ENCODE assay signal across 8 cellular contexts in genomic region chr21:33479679-33480480, GRCh38. TPM values are rescaled to one million over a fixed set of nuclear protein-coding genes. Genes with fewer than 3 reads are reported as not detected.
DNase-seq lines count a peak whose midpoint lies in the region; ATAC-seq and TF ChIP-seq lines count a peak whose summit lies in the region.

TMEM50B (minus strand) TSS chr21:33479974; CDS start chr21:33468885, 11,089 bp downstream.

- H3K27me3 Mint-ChIP-seq in activated T-cell treated with anti-CD3 and anti-CD28 coated beads, Interleukin-2, amount 50 U/mL, for 4 hours (ENCODE audit: low read depth) = no peaks in the 10 kb centered on the region

- peak within 1 kb of the TSS; percentile 90 for H3K4me3 Mint-ChIP-seq in activated T-cell treated with anti-CD3 and anti-CD28 coated beads, Interleukin-2, amount 50 U/mL, for 4 hours

- H3K36me3 Mint-ChIP-seq in activated T-cell treated with anti-CD3 and anti-CD28 coated beads, Interleukin-2, amount 50 U/mL, for 4 hours (ENCODE audit: insufficient read depth) = no peaks in the 10 kb centered on the region

- ATAC-seq in GM21723 (IDR thresholded peaks at IDR 0.05; ENCODE audit: unreplicated experiment) (peak; percentile 90), esophagus mucosa (peak; percentile 99)
- ATAC-seq in activated T-cell treated with anti-CD3 and anti-CD28 coated beads, Interleukin-2, amount 50 U/mL, for 4 hours = peak; percentile 95 to 96

- H3K4me1 Mint-ChIP-seq in activated T-cell treated with anti-CD3 and anti-CD28 coated beads, Interleukin-2, amount 50 U/mL, for 4 hours (ENCODE audit: low read depth) = peaks cover 15% of the 10 kb centered on the region

- DNase-seq in DMS79 (lab: John Stamatoyannopoulos, UW) = peak; percentile 86
- peak; percentile 88 for DNase-seq in KG1 (lab: John Stamatoyannopoulos, UW)
- peak; percentile 94 for DNase-seq in activated T-cell treated with anti-CD3 and anti-CD28 coated beads, Interleukin-2, amount 50 U/mL, for 4 hours
- DNase-seq in myocyte (ENCODE audit: low read depth) = peak; percentile 96
- peak; percentile 95 to 98 for DNase-seq in stimulated activated CD8-positive, alpha-beta memory T cell treated with anti-CD3 and anti-CD28 coated beads, Interleukin-7, amount 100 ng/mL, for 48 hours (ENCODE audit: extremely low read depth in 1 of 2, low read depth in 1 of 2)

- H3K9me3 Mint-ChIP-seq in activated T-cell treated with anti-CD3 and anti-CD28 coated beads, Interleukin-2, amount 50 U/mL, for 4 hours = no peaks in the 10 kb centered on the region

TF ChIP-seq in PFSK-1, 5 proteins besides CTCF, POLR2A, EP300 and RAD21:
- TF ChIP-seq SIN3A (IDR thresholded peaks at IDR 0.05; ENCODE audit: borderline replicate concordance, insufficient read depth, low read length) (peak; percentile 48; the same call in 1 of the 2 replicates), FOXP2 (optimal IDR thresholded peaks at IDR 0.05; ENCODE audit: borderline replicate concordance, extremely low read depth, extremely low read length, insufficient read depth) (peak; percentile 33), REST (IDR thresholded peaks at IDR 0.05; ENCODE audit: insufficient read depth in 1 of 2, low read depth in 2 of 2, low read length in 2 of 2) (peak in 1 of 2 experiments; percentile 5; a peak in 2 of 4 replicates), POLR2AphosphoS5 (IDR thresholded peaks at IDR 0.05; ENCODE audit: low read depth, low read length) (peak; percentile 94), TAF1 (IDR thresholded peaks at IDR 0.05; ENCODE audit: borderline replicate concordance, insufficient read depth, low read length) (peak; percentile 75)

RNA-seq across cellular contexts. Expression of gene TMEM50B, which starts in this region (rescaled TPM):
- polyA plus RNA-seq in PFSK-1 (2012; ENCODE audit: insufficient read length, low read depth) = 11.3 TPM
- 10 to 100 TPM; 14.5 to 18.4 (median 16.9) TPM for total RNA-seq in activated T-cell treated with anti-CD3 and anti-CD28 coated beads, Interleukin-2, amount 50 U/mL, for 4 hours
- 15.1 TPM for total RNA-seq in esophagus mucosa
- total RNA-seq in myocyte = 35.7 and 62.5 TPM in 2 replicates
- 20.9 TPM for polyA plus RNA-seq in myocyte (2012)

Comparison
In these comparisons a context has a peak if more than half of its experiments do, and no peak if none do; other contexts are left out.
1. Peak in every context shown above with its lines: DNase-seq and ATAC-seq.